In the genomic region with DNA sequence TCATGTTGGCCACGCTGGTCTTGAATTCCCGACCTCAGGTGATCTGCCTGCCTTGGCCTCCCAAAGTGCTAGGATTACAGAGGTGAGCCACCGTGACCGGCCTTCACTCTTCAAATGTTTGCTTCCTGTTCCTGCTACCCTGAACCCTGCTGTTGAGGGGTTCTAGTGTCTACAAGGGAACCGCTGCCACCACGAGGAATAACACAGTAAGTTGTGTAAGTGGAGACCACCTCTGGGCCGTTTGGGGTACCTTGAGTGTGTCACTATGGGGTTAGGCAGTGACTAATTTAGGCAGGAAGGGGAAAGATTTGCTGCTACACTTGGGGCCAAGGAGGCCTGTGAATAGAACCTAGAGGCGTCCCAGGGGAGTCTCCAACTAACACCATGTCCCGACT, we compare ENCODE assay signal across 1 cellular context.
TF ChIP-seq lines count a peak whose summit lies in the region.

No MANE protein-coding gene starts in this region.

TF ChIP-seq in endothelial cell of umbilical vein, 7 proteins besides CTCF, POLR2A, EP300 and RAD21:
- TF ChIP-seq EZH2 (IDR thresholded peaks at IDR 0.05; ENCODE audit: borderline replicate concordance, low read depth, low read length, severe bottlenecking) (no peak), FOS (IDR thresholded peaks at IDR 0.05; ENCODE audit: borderline replicate concordance, insufficient read depth, low read length) (no peak), POLR2AphosphoS5 (IDR thresholded peaks at IDR 0.05; ENCODE audit: insufficient read depth, low read depth, low read length) (no peak), MYC (IDR thresholded peaks at IDR 0.05; ENCODE audit: low read depth, low read length) (no peak), JUN (IDR thresholded peaks at IDR 0.05; ENCODE audit: borderline replicate concordance, insufficient read depth, insufficient read length, low read depth) (no peak)
- TF ChIP-seq, protein P1, sequence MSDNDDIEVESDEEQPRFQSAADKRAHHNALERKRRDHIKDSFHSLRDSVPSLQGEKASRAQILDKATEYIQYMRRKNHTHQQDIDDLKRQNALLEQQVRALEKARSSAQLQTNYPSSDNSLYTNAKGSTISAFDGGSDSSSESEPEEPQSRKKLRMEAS (IDR thresholded peaks at IDR 0.05; ENCODE audit: insufficient read depth, insufficient read length) = no peak
